ENCODE assay signal across 2 cellular contexts in the genomic region with DNA sequence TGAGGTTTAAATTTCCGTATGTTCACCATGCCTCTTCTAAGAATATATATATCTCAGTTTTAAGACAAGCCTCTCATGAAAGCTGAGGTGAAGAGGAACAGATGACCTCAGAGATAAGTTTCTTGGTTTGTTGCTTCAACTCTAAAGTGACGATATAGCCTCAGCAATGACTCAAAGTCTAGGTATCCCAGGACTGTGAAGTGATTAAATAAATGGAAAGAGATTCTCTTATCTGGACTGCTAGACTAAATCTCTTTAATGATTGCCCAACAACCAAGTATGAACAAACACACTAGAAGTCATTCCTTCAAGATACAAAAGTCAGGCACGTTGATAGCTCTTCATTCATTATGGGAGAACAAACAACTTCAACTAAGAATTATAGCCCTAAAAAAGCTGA.
TF ChIP-seq lines count a peak whose summit lies in the region.

No MANE protein-coding gene starts in this region.

TF ChIP-seq in SK-N-SH, 30 proteins besides CTCF, POLR2A, EP300 and RAD21:
- TF ChIP-seq, protein P1, sequence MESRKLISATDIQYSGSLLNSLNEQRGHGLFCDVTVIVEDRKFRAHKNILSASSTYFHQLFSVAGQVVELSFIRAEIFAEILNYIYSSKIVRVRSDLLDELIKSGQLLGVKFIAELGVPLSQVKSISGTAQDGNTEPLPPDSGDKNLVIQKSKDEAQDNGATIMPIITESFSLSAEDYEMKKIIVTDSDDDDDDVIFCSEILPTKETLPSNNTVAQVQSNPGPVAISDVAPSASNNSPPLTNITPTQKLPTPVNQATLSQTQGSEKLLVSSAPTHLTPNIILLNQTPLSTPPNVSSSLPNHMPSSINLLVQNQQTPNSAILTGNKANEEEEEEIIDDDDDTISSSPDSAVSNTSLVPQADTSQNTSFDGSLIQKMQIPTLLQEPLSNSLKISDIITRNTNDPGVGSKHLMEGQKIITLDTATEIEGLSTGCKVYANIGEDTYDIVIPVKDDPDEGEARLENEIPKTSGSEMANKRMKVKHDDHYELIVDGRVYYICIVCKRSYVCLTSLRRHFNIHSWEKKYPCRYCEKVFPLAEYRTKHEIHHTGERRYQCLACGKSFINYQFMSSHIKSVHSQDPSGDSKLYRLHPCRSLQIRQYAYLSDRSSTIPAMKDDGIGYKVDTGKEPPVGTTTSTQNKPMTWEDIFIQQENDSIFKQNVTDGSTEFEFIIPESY (IDR thresholded peaks at IDR 0.05; ENCODE audit: borderline replicate concordance, low read depth) = no peak
- TF ChIP-seq SMC3 (IDR thresholded peaks at IDR 0.05; ENCODE audit: low read depth, low read length) = no peak
- TF ChIP-seq TEAD4 (IDR thresholded peaks at IDR 0.05; ENCODE audit: borderline replicate concordance, insufficient read depth) = no peak
- peak; percentile 33; the same call in 1 of the 2 replicates for TF ChIP-seq FOSL2 (IDR thresholded peaks at IDR 0.05; ENCODE audit: borderline replicate concordance, low read depth)
- TF ChIP-seq NFIC (IDR thresholded peaks at IDR 0.05; ENCODE audit: borderline replicate concordance) = no peak
- peak; percentile 22; the same call in 1 of the 2 replicates for TF ChIP-seq JUND (IDR thresholded peaks at IDR 0.05)
- no peak for TF ChIP-seq FOXJ3 (CRISPR knock-in tag; IDR thresholded peaks at IDR 0.05)
- TF ChIP-seq, protein P2, sequence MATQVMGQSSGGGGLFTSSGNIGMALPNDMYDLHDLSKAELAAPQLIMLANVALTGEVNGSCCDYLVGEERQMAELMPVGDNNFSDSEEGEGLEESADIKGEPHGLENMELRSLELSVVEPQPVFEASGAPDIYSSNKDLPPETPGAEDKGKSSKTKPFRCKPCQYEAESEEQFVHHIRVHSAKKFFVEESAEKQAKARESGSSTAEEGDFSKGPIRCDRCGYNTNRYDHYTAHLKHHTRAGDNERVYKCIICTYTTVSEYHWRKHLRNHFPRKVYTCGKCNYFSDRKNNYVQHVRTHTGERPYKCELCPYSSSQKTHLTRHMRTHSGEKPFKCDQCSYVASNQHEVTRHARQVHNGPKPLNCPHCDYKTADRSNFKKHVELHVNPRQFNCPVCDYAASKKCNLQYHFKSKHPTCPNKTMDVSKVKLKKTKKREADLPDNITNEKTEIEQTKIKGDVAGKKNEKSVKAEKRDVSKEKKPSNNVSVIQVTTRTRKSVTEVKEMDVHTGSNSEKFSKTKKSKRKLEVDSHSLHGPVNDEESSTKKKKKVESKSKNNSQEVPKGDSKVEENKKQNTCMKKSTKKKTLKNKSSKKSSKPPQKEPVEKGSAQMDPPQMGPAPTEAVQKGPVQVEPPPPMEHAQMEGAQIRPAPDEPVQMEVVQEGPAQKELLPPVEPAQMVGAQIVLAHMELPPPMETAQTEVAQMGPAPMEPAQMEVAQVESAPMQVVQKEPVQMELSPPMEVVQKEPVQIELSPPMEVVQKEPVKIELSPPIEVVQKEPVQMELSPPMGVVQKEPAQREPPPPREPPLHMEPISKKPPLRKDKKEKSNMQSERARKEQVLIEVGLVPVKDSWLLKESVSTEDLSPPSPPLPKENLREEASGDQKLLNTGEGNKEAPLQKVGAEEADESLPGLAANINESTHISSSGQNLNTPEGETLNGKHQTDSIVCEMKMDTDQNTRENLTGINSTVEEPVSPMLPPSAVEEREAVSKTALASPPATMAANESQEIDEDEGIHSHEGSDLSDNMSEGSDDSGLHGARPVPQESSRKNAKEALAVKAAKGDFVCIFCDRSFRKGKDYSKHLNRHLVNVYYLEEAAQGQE (IDR thresholded peaks at IDR 0.05; ENCODE audit: low read depth, low read length) = no peak
- no peak for TF ChIP-seq SIN3A (IDR thresholded peaks at IDR 0.05; ENCODE audit: borderline replicate concordance, low read depth, low read length)
- TF ChIP-seq, protein P3, sequence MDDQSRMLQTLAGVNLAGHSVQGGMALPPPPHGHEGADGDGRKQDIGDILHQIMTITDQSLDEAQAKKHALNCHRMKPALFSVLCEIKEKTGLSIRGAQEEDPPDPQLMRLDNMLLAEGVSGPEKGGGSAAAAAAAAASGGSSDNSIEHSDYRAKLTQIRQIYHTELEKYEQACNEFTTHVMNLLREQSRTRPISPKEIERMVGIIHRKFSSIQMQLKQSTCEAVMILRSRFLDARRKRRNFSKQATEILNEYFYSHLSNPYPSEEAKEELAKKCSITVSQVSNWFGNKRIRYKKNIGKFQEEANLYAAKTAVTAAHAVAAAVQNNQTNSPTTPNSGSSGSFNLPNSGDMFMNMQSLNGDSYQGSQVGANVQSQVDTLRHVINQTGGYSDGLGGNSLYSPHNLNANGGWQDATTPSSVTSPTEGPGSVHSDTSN (IDR thresholded peaks at IDR 0.05) = no peak
- TF ChIP-seq RFX5 (IDR thresholded peaks at IDR 0.05; ENCODE audit: low read length) = no peak
- TF ChIP-seq, protein P4, sequence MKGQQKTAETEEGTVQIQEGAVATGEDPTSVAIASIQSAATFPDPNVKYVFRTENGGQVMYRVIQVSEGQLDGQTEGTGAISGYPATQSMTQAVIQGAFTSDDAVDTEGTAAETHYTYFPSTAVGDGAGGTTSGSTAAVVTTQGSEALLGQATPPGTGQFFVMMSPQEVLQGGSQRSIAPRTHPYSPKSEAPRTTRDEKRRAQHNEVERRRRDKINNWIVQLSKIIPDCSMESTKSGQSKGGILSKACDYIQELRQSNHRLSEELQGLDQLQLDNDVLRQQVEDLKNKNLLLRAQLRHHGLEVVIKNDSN (IDR thresholded peaks at IDR 0.05; ENCODE audit: borderline replicate concordance, low read depth) = no peak

TF ChIP-seq in WTC11, 78 proteins besides CTCF, POLR2A, EP300 and RAD21 (continued from another document):
- TF ChIP-seq, protein P5, sequence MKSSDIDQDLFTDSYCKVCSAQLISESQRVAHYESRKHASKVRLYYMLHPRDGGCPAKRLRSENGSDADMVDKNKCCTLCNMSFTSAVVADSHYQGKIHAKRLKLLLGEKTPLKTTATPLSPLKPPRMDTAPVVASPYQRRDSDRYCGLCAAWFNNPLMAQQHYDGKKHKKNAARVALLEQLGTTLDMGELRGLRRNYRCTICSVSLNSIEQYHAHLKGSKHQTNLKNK (CRISPR knock-in tag; IDR thresholded peaks at IDR 0.05) = no peak
- TF ChIP-seq ATF1 (CRISPR knock-in tag; IDR thresholded peaks at IDR 0.05) (no peak), CBFB (CRISPR knock-in tag; IDR thresholded peaks at IDR 0.05; ENCODE audit: low read depth) (no peak), FOXJ3 (CRISPR knock-in tag; IDR thresholded peaks at IDR 0.05; ENCODE audit: borderline replicate concordance) (no peak), ZNF416 (CRISPR knock-in tag; IDR thresholded peaks at IDR 0.05) (no peak), ZNF423 (CRISPR knock-in tag; IDR thresholded peaks at IDR 0.05) (no peak)
- TF ChIP-seq, protein P6, sequence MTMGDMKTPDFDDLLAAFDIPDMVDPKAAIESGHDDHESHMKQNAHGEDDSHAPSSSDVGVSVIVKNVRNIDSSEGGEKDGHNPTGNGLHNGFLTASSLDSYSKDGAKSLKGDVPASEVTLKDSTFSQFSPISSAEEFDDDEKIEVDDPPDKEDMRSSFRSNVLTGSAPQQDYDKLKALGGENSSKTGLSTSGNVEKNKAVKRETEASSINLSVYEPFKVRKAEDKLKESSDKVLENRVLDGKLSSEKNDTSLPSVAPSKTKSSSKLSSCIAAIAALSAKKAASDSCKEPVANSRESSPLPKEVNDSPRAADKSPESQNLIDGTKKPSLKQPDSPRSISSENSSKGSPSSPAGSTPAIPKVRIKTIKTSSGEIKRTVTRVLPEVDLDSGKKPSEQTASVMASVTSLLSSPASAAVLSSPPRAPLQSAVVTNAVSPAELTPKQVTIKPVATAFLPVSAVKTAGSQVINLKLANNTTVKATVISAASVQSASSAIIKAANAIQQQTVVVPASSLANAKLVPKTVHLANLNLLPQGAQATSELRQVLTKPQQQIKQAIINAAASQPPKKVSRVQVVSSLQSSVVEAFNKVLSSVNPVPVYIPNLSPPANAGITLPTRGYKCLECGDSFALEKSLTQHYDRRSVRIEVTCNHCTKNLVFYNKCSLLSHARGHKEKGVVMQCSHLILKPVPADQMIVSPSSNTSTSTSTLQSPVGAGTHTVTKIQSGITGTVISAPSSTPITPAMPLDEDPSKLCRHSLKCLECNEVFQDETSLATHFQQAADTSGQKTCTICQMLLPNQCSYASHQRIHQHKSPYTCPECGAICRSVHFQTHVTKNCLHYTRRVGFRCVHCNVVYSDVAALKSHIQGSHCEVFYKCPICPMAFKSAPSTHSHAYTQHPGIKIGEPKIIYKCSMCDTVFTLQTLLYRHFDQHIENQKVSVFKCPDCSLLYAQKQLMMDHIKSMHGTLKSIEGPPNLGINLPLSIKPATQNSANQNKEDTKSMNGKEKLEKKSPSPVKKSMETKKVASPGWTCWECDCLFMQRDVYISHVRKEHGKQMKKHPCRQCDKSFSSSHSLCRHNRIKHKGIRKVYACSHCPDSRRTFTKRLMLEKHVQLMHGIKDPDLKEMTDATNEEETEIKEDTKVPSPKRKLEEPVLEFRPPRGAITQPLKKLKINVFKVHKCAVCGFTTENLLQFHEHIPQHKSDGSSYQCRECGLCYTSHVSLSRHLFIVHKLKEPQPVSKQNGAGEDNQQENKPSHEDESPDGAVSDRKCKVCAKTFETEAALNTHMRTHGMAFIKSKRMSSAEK (CRISPR knock-in tag; IDR thresholded peaks at IDR 0.05; ENCODE audit: borderline replicate concordance) = no peak
- TF ChIP-seq, protein P7, sequence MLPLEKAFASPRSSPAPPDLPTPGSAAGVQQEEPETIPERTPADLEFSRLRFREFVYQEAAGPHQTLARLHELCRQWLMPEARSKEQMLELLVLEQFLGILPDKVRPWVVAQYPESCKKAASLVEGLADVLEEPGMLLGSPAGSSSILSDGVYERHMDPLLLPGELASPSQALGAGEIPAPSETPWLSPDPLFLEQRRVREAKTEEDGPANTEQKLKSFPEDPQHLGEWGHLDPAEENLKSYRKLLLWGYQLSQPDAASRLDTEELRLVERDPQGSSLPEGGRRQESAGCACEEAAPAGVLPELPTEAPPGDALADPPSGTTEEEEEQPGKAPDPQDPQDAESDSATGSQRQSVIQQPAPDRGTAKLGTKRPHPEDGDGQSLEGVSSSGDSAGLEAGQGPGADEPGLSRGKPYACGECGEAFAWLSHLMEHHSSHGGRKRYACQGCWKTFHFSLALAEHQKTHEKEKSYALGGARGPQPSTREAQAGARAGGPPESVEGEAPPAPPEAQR (CRISPR knock-in tag; IDR thresholded peaks at IDR 0.05) = no peak
